In genomic region chr18:78703297-78703696, GRCh38 we compare ENCODE assay signal across 1 cellular context.
TF ChIP-seq lines count a peak whose summit lies in the region.

No MANE protein-coding gene starts in this region.

TF ChIP-seq in H1, 55 proteins besides CTCF, POLR2A, EP300 and RAD21 (continued from another document):
- TF ChIP-seq CHD7 (IDR thresholded peaks at IDR 0.05; ENCODE audit: insufficient replicate concordance, low read length) (no peak), TBP (IDR thresholded peaks at IDR 0.05; ENCODE audit: low read depth, low read length) (no peak), CHD1 (IDR thresholded peaks at IDR 0.05; ENCODE audit: low read depth, low read length) (no peak), KDM1A (IDR thresholded peaks at IDR 0.05; ENCODE audit: borderline replicate concordance, low read length) (no peak)
